11 cellular contexts compared by ENCODE assay signal in genomic region chr18:74457743-74458465, GRCh38. TPM values are rescaled to one million over a fixed set of nuclear protein-coding genes. Genes with fewer than 3 reads are reported as not detected.
DNase-seq lines count a peak whose midpoint lies in the region; ATAC-seq and TF ChIP-seq lines count a peak whose summit lies in the region.
"Had no signal": no experiment of that assay in that cellular context is flagged by ENCODE, and none has a peak within 500 bp of the region (broad histone marks: within the 10 kb centered on the region; RNA-seq: fewer than 3 reads in every experiment).

No MANE protein-coding gene starts in this region.

- no peak overlapping the region for H3K9ac ChIP-seq in HUES64 (ENCODE audit: low read depth, low read length)
- no peak overlapping the region for H3K9ac ChIP-seq in iPS-15b (ENCODE audit: low read depth, low read length)

- H3K9me3 Mint-ChIP-seq in activated naive CD8-positive, alpha-beta T cell treated with anti-CD3 and anti-CD28 coated beads, Interleukin-2, amount 50 U/mL, for 24 hours, result no peaks in the 10 kb centered on the region
- no peaks in the 10 kb centered on the region for H3K9me3 Mint-ChIP-seq in stimulated activated effector memory CD8-positive, alpha-beta T cell treated with anti-CD3 and anti-CD28 coated beads, Interleukin-12 subunit alpha, Interleukin-12 subunit beta, amount 100 ng/mL, for 72 hours

- no peak overlapping the region for H3K27ac Mint-ChIP-seq in activated naive CD8-positive, alpha-beta T cell treated with anti-CD3 and anti-CD28 coated beads, Interleukin-2, amount 50 U/mL, for 24 hours
- no peak overlapping the region for H3K27ac Mint-ChIP-seq in stimulated activated effector memory CD8-positive, alpha-beta T cell treated with anti-CD3 and anti-CD28 coated beads, Interleukin-12 subunit alpha, Interleukin-12 subunit beta, amount 100 ng/mL, for 72 hours
- H3K27ac Mint-ChIP-seq: activated CD8-positive, alpha-beta T cell treated with anti-CD3 and anti-CD28 coated beads, Interleukin-2, amount 10 ng/mL, durations not matched to agents 7 days and 5 days had no signal

- no peak for TF ChIP-seq CTCF in esophagus squamous epithelium (IDR thresholded peaks at IDR 0.05)

- H3K4me3 ChIP-seq in HUES64 (ENCODE audit: low read length) (peak overlapping the region; percentile 46; the same call in 1 of the 2 replicates), iPS-15b (ENCODE audit: low read depth, low read length) (peak overlapping the region; percentile 39), esophagus squamous epithelium (peak overlapping the region in 1 of 4 donors; percentile 42)

- no peaks in the 10 kb centered on the region for H3K9me3 ChIP-seq in HUES64 (ENCODE audit: insufficient read depth, low read depth, low read length)
- H3K9me3 ChIP-seq in iPS-15b (ENCODE audit: control insufficient read depth, insufficient read depth, low read length), result no peaks in the 10 kb centered on the region
- no peaks in the 10 kb centered on the region for H3K9me3 ChIP-seq in esophagus squamous epithelium

- no peak for DNase-seq in activated naive CD8-positive, alpha-beta T cell treated with anti-CD3 and anti-CD28 coated beads, Interleukin-2, amount 50 U/mL, for 24 hours
- DNase-seq in stimulated activated effector memory CD8-positive, alpha-beta T cell treated with anti-CD3 and anti-CD28 coated beads, Interleukin-12 subunit alpha, Interleukin-12 subunit beta, amount 100 ng/mL, for 72 hours (ENCODE audit: low spot score in 2 of 2), result no peak
- DNase-seq in esophagus squamous epithelium (lab: John Stamatoyannopoulos, UW) (no peak), NCI-H1092 treated with DMSO at 0.1 percent for 48 hours (lab: John Stamatoyannopoulos, UW) (no peak), NCI-H774 (lab: John Stamatoyannopoulos, UW) (no peak)
- DNase-seq: activated CD8-positive, alpha-beta T cell treated with anti-CD3 and anti-CD28 coated beads, Interleukin-2, amount 10 ng/mL, durations not matched to agents 7 days and 5 days; Kasumi-1 had no signal

- no peak for TF ChIP-seq POLR2A in esophagus squamous epithelium (IDR thresholded peaks at IDR 0.05)

- WGBS in HUES64, result 66% methylated on average over 33 of the region's 33 CpGs
- WGBS in esophagus squamous epithelium, 2 donors, result 23 to 33% methylated on average over 1 to 28 of the region's 33 CpGs

- no peak for ATAC-seq in activated naive CD8-positive, alpha-beta T cell treated with anti-CD3 and anti-CD28 coated beads, Interleukin-2, amount 50 U/mL, for 24 hours
- no peak for ATAC-seq in stimulated activated effector memory CD8-positive, alpha-beta T cell treated with anti-CD3 and anti-CD28 coated beads, Interleukin-12 subunit alpha, Interleukin-12 subunit beta, amount 100 ng/mL, for 72 hours

- H3K27ac ChIP-seq in HUES64 (ENCODE audit: low read depth, low read length), result no peak overlapping the region
- no peak overlapping the region for H3K27ac ChIP-seq in esophagus squamous epithelium

- H3K36me3 ChIP-seq in HUES64 (ENCODE audit: insufficient read depth, low read length) (no peaks in the 10 kb centered on the region), iPS-15b (ENCODE audit: control insufficient read depth, insufficient read depth, low read length) (no peaks in the 10 kb centered on the region), esophagus squamous epithelium (no peaks in the 10 kb centered on the region)

- H3K27me3 ChIP-seq in HUES64 (ENCODE audit: insufficient read depth, low read length) (peaks cover 60% of the 10 kb centered on the region), iPS-15b (ENCODE audit: control insufficient read depth, insufficient read depth, low read length) (peaks cover 54% of the 10 kb centered on the region), esophagus squamous epithelium (peaks cover 7 to 89% (median 9%) of the 10 kb centered on the region in 4 donors)

- H3K4me1 ChIP-seq in HUES64 (ENCODE audit: insufficient read depth, low read length), result 0 out of 2 replicates have a peak, but pooled peaks cover 9% of the 10 kb centered on the region
- H3K4me1 ChIP-seq in iPS-15b (ENCODE audit: control insufficient read depth, insufficient read depth, low read length), result no peaks in the 10 kb centered on the region
- H3K4me1 ChIP-seq in esophagus squamous epithelium, result peaks cover 9 to 24% (median 15%) of the 10 kb centered on the region in 3 donors

- no peaks in the 10 kb centered on the region for H3K36me3 Mint-ChIP-seq in activated naive CD8-positive, alpha-beta T cell treated with anti-CD3 and anti-CD28 coated beads, Interleukin-2, amount 50 U/mL, for 24 hours (ENCODE audit: low read depth)
- no peaks in the 10 kb centered on the region for H3K36me3 Mint-ChIP-seq in stimulated activated effector memory CD8-positive, alpha-beta T cell treated with anti-CD3 and anti-CD28 coated beads, Interleukin-12 subunit alpha, Interleukin-12 subunit beta, amount 100 ng/mL, for 72 hours

- intact Hi-C loops in esophagus squamous epithelium (cut with DNase I), result no loop called here

- peaks cover 39% of the 10 kb centered on the region for H3K27me3 Mint-ChIP-seq in activated naive CD8-positive, alpha-beta T cell treated with anti-CD3 and anti-CD28 coated beads, Interleukin-2, amount 50 U/mL, for 24 hours

- peak overlapping the region; percentile 72 for H3K4me3 Mint-ChIP-seq in activated naive CD8-positive, alpha-beta T cell treated with anti-CD3 and anti-CD28 coated beads, Interleukin-2, amount 50 U/mL, for 24 hours
- H3K4me3 Mint-ChIP-seq in stimulated activated effector memory CD8-positive, alpha-beta T cell treated with anti-CD3 and anti-CD28 coated beads, Interleukin-12 subunit alpha, Interleukin-12 subunit beta, amount 100 ng/mL, for 72 hours, result peak overlapping the region; percentile 48

- peaks cover 2% of the 10 kb centered on the region for H3K4me1 Mint-ChIP-seq in activated naive CD8-positive, alpha-beta T cell treated with anti-CD3 and anti-CD28 coated beads, Interleukin-2, amount 50 U/mL, for 24 hours
- peaks cover 9% of the 10 kb centered on the region for H3K4me1 Mint-ChIP-seq in stimulated activated effector memory CD8-positive, alpha-beta T cell treated with anti-CD3 and anti-CD28 coated beads, Interleukin-12 subunit alpha, Interleukin-12 subunit beta, amount 100 ng/mL, for 72 hours

RNA-seq across cellular contexts. Expression of gene DIPK1C, which starts 0.8 kb away (rescaled TPM):
- 0.05 TPM for polyA plus RNA-seq in HUES64 (2013, experiment 1 of 2)
- polyA plus RNA-seq in HUES64 (2013, experiment 2 of 2), result not detected
- not detected for total RNA-seq in esophagus squamous epithelium
- total RNA-seq: activated CD8-positive, alpha-beta T cell treated with anti-CD3 and anti-CD28 coated beads, Interleukin-2, amount 10 ng/mL, durations not matched to agents 7 days and 5 days; fibroblast of lung; NCI-H460 had no signal
- polyA plus RNA-seq: fibroblast of lung had no signal

RNA-seq across cellular contexts. Expression of gene CNDP2, which starts 38.3 kb away (rescaled TPM):
- 145 TPM for polyA plus RNA-seq in HUES64 (2013, experiment 1 of 2)
- polyA plus RNA-seq in HUES64 (2013, experiment 2 of 2), result 135 TPM
- 100 to 1,000 TPM in 2 of 4 donors, 10 to 100 TPM in 2; 66.6 to 136 (median 87.9) TPM for total RNA-seq in esophagus squamous epithelium
